ENCODE assay signal across 20 cellular contexts in the genomic region with DNA sequence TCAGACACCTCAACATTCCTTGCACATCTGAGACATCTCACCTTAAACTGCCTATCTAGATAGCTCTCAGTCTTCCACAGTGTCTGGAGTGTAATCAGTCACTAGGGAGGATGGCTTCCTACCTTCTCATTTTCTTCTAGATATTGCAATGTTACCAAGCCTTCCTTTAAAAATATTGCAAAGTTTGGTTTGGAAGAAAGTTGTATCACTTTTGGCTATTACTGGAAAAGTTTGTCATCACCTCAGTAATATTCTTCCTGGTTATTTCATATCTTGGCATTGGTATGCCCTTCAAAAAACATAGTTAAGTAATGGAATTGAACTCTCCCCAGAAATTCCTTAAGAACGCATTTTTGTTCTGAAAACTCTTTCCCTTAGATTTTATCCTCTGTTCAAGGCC.
DNase-seq lines count a peak whose midpoint lies in the region; ATAC-seq, FAIRE-seq and TF ChIP-seq lines count a peak whose summit lies in the region.
"Had no signal": no experiment of that assay in that cellular context is flagged by ENCODE, and none has a peak within 500 bp of the region (broad histone marks: within the 10 kb centered on the region; RNA-seq: fewer than 3 reads in every experiment).

No MANE protein-coding gene starts in this region.

- H3K36me3 ChIP-seq in SK-N-SH (replicated peaks in 1 of 2; ENCODE audit: control insufficient read depth in 1 of 2, insufficient read depth in 2 of 2, low read length in 1 of 2): no peaks in the 10 kb centered on the region
- H3K36me3 ChIP-seq in thoracic aorta: no peaks in the 10 kb centered on the region
- H3K36me3 ChIP-seq: BLaER1 had no signal

- no peaks in the 10 kb centered on the region for H4K20me1 ChIP-seq in SK-N-SH (ENCODE audit: insufficient read depth)
- H4K20me1 ChIP-seq: BLaER1 had no signal

- no peak overlapping the region for H3K9ac ChIP-seq in SK-N-SH
- H3K9ac ChIP-seq: BLaER1, KMS-11 had no signal

- no peak for TF ChIP-seq RAD21 in SK-N-SH (IDR thresholded peaks at IDR 0.05; ENCODE audit: low read length)

- TF ChIP-seq EP300 in SK-N-SH (IDR thresholded peaks at IDR 0.05; ENCODE audit: borderline replicate concordance in 1 of 2, low read depth in 1 of 2, low read length in 1 of 2): no peak

- peaks cover 5% of the 10 kb centered on the region for H3K9me3 Mint-ChIP-seq in chondrocyte (ENCODE audit: low read depth)

- H3K27ac Mint-ChIP-seq in chondrocyte (ENCODE audit: unreplicated experiment): peak overlapping the region; percentile 73
- H3K27ac Mint-ChIP-seq: CD4-positive, alpha-beta T cell had no signal

- no peaks in the 10 kb centered on the region for H3K79me2 ChIP-seq in SK-N-SH (ENCODE audit: insufficient read depth)

- H3K9me3 ChIP-seq in SK-N-SH: no peaks in the 10 kb centered on the region
- no peaks in the 10 kb centered on the region for H3K9me3 ChIP-seq in thoracic aorta
- H3K9me3 ChIP-seq: BLaER1 had no signal

- peak; percentile 58 for ATAC-seq in left ventricle myocardium superior
- no peak for ATAC-seq in thoracic aorta (ENCODE audit: insufficient number of reproducible peaks, low FRiP score, low read depth)
- ATAC-seq in HG02678 (IDR thresholded peaks at IDR 0.05; ENCODE audit: unreplicated experiment): no peak

- peaks cover 28% of the 10 kb centered on the region for H3K4me1 Mint-ChIP-seq in chondrocyte (ENCODE audit: low read depth)

- H2AFZ ChIP-seq in SK-N-SH (ENCODE audit: low read depth): peak overlapping the region; percentile 59

- no peaks in the 10 kb centered on the region for H3K36me3 Mint-ChIP-seq in chondrocyte (ENCODE audit: low read depth)

- TF ChIP-seq CTCF in SK-N-SH (IDR thresholded peaks at IDR 0.05): no peak
- no peak for TF ChIP-seq CTCF in chondrocyte (IDR thresholded peaks at IDR 0.05)
- TF ChIP-seq CTCF in thoracic aorta (IDR thresholded peaks at IDR 0.05): no peak

- intact Hi-C loops in left ventricle myocardium superior (cut with micrococcal nuclease): no loop called here

- DNase-seq in SK-N-SH (no peak), chondrocyte (ENCODE audit: low spot score) (no peak), left ventricle myocardium superior (no peak), thoracic aorta (ENCODE audit: low spot score) (no peak), NCI-H146 (lab: John Stamatoyannopoulos, UW) (no peak), RCC 7860 (ENCODE audit: low spot score) (no peak)
- DNase-seq: CD4-positive, alpha-beta T cell; COR-L47; DMS 273 treated with DMSO at 0.1 percent for 48 hours; H7; NCI-H1105 treated with DMSO at 0.1 percent for 48 hours; NCI-H1694; NCI-H2081 treated with DMSO at 0.1 percent for 48 hours; NCI-H2171 treated with DMSO at 0.1 percent for 48 hours; NCI-H524 treated with DMSO at 0.1 percent for 48 hours; SIG-M5 had no signal

- H3F3A ChIP-seq in SK-N-SH (replicated peaks; ENCODE audit: insufficient read depth): peaks cover 17% of the 10 kb centered on the region

- no peak overlapping the region for H3K4me3 Mint-ChIP-seq in chondrocyte (ENCODE audit: unreplicated experiment)
- H3K4me3 Mint-ChIP-seq: CD4-positive, alpha-beta T cell had no signal

- no peak for FAIRE-seq in RCC 7860 (lab: Jason Lieb, UNC)
- FAIRE-seq: GM12891 had no signal

- H3K9me2 ChIP-seq in SK-N-SH: no peaks in the 10 kb centered on the region

- H3K27me3 ChIP-seq in SK-N-SH (ENCODE audit: insufficient read depth) (no peaks in the 10 kb centered on the region), thoracic aorta (replicated peaks; ENCODE audit: insufficient read depth) (no peaks in the 10 kb centered on the region)
- H3K27me3 ChIP-seq: BLaER1 had no signal

- H3K4me3 ChIP-seq in SK-N-SH (ENCODE audit: low read depth in 2 of 2, low read length in 1 of 2) (no peak overlapping the region), thoracic aorta (no peak overlapping the region)
- H3K4me3 ChIP-seq: BLaER1 had no signal

- POLR2A ChIA-PET in SK-N-SH (lab: Yijun Ruan, JAX): no interaction called here

- H3K4me2 ChIP-seq in SK-N-SH: peak overlapping the region; percentile 26; the same call in 1 of the 2 replicates
- H3K4me2 ChIP-seq: BLaER1, KMS-11 had no signal

- H3K27ac ChIP-seq in SK-N-SH (ENCODE audit: low read depth in 2 of 2, low read length in 1 of 2) (peak overlapping the region; percentile 60 to 88; a peak in 3 of 4 replicates), thoracic aorta (peak overlapping the region; percentile 23 to 25)
- H3K27ac ChIP-seq: BLaER1, KMS-11 had no signal

- H3K27me3 Mint-ChIP-seq in chondrocyte (ENCODE audit: low read depth): no peaks in the 10 kb centered on the region
- H3K27me3 Mint-ChIP-seq: CD4-positive, alpha-beta T cell had no signal

- CTCF ChIA-PET in SK-N-SH (lab: Yijun Ruan, JAX): no interaction called here

- H3K4me1 ChIP-seq in SK-N-SH (ENCODE audit: control insufficient read depth in 1 of 2, insufficient read depth in 2 of 2, low read depth in 1 of 2, low read length in 1 of 2): no peaks in the 10 kb centered on the region; a peak in 1 of 4 replicates
- peaks cover 13 to 32% of the 10 kb centered on the region in 2 donors for H3K4me1 ChIP-seq in thoracic aorta (ENCODE audit: control insufficient read depth in 1 of 2, low read depth in 2 of 2)
- H3K4me1 ChIP-seq: BLaER1 had no signal

- 25% methylated on average over 1 of the region's 1 CpG for WGBS in SK-N-SH (ENCODE audit: low lambda C conversion rate)

TF ChIP-seq in SK-N-SH, 30 proteins besides CTCF, POLR2A, EP300 and RAD21:
- TF ChIP-seq TCF12 (IDR thresholded peaks at IDR 0.05) (no peak), FOXM1 (IDR thresholded peaks at IDR 0.05; ENCODE audit: low read depth) (0 out of 2 replicates have a peak, but pooled peaks have one; percentile 3), GABPA (IDR thresholded peaks at IDR 0.05; ENCODE audit: low read depth) (no peak), NFIC (IDR thresholded peaks at IDR 0.05; ENCODE audit: borderline replicate concordance) (no peak), RFX5 (IDR thresholded peaks at IDR 0.05; ENCODE audit: low read length) (no peak), JUND (IDR thresholded peaks at IDR 0.05) (no peak), SIN3A (IDR thresholded peaks at IDR 0.05; ENCODE audit: borderline replicate concordance, low read depth, low read length) (no peak), NRF1 (IDR thresholded peaks at IDR 0.05; ENCODE audit: low read depth, low read length) (no peak)
- TF ChIP-seq, protein P1, sequence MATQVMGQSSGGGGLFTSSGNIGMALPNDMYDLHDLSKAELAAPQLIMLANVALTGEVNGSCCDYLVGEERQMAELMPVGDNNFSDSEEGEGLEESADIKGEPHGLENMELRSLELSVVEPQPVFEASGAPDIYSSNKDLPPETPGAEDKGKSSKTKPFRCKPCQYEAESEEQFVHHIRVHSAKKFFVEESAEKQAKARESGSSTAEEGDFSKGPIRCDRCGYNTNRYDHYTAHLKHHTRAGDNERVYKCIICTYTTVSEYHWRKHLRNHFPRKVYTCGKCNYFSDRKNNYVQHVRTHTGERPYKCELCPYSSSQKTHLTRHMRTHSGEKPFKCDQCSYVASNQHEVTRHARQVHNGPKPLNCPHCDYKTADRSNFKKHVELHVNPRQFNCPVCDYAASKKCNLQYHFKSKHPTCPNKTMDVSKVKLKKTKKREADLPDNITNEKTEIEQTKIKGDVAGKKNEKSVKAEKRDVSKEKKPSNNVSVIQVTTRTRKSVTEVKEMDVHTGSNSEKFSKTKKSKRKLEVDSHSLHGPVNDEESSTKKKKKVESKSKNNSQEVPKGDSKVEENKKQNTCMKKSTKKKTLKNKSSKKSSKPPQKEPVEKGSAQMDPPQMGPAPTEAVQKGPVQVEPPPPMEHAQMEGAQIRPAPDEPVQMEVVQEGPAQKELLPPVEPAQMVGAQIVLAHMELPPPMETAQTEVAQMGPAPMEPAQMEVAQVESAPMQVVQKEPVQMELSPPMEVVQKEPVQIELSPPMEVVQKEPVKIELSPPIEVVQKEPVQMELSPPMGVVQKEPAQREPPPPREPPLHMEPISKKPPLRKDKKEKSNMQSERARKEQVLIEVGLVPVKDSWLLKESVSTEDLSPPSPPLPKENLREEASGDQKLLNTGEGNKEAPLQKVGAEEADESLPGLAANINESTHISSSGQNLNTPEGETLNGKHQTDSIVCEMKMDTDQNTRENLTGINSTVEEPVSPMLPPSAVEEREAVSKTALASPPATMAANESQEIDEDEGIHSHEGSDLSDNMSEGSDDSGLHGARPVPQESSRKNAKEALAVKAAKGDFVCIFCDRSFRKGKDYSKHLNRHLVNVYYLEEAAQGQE (IDR thresholded peaks at IDR 0.05; ENCODE audit: low read depth, low read length): no peak
